ENCODE assay signal across 23 cellular contexts in genomic region chr17:75019146-75019545, GRCh38. TPM values are rescaled to one million over a fixed set of nuclear protein-coding genes. Genes with fewer than 3 reads are reported as not detected.
DNase-seq lines count a peak whose midpoint lies in the region; ATAC-seq, FAIRE-seq and TF ChIP-seq lines count a peak whose summit lies in the region.
"Had no signal": no experiment of that assay in that cellular context is flagged by ENCODE, and none has a peak within 500 bp of the region (broad histone marks: within the 10 kb centered on the region; RNA-seq: fewer than 3 reads in every experiment).

No MANE protein-coding gene starts in this region.

- H3K9me3 Mint-ChIP-seq in activated CD8-positive, alpha-beta T cell treated with anti-CD3 and anti-CD28 coated beads, Interleukin-2, amount 10 ng/mL, durations not matched to agents 7 days and 5 days (ENCODE audit: insufficient read depth) = no peaks in the 10 kb centered on the region
- H3K9me3 Mint-ChIP-seq: CD4-positive, alpha-beta T cell; HFFc6 had no signal

- H3K9me3 ChIP-seq in neuronal stem cell (replicated peaks in 1 of 2; ENCODE audit: control insufficient read depth in 2 of 2, insufficient read depth in 1 of 2, low read depth in 1 of 2, low read length in 2 of 2) (peaks cover 0 to 2% of the 10 kb centered on the region in 2 donors), tibial nerve (no peaks in the 10 kb centered on the region), kidney (ENCODE audit: control insufficient read depth in 1 of 2, low read length in 2 of 2) (no peaks in the 10 kb centered on the region)

- no CpG with 5 or more reads among the region's 5 CpGs for WGBS in neuronal stem cell (ENCODE audit: extremely low coverage in 2 of 2, insufficient read length in 2 of 2, insufficient replicate concordance in 1 of 2), 2 donors
- WGBS in tibial nerve, 2 donors = 34 to 40% methylated on average over 4 to 5 of the region's 5 CpGs

- H2BK5ac ChIP-seq in neuronal stem cell (ENCODE audit: low read length) = no peak overlapping the region

- H3K4me2 ChIP-seq in neuronal stem cell (ENCODE audit: insufficient read depth, low read length, poor library complexity, severe bottlenecking) = no peak overlapping the region

- no peak for DNase-seq in RWPE1 (ENCODE audit: low spot score)
- DNase-seq in caudate nucleus (lab: John Stamatoyannopoulos, UW) = peak in 4 of 61 donors; percentile 8 to 25 (median 18)
- DNase-seq in neuronal stem cell (ENCODE audit: low spot score) = no peak
- DNase-seq in tibial nerve (ENCODE audit: low spot score in 2 of 2) = no peak
- DNase-seq in activated CD8-positive, alpha-beta T cell treated with anti-CD3 and anti-CD28 coated beads, Interleukin-2, amount 10 ng/mL, durations not matched to agents 7 days and 5 days = no peak
- DNase-seq in foreskin keratinocyte = no peak
- DNase-seq in kidney = no peak
- DNase-seq: CD4-positive, alpha-beta T cell; COR-L47; DMS79; H7; HFFc6; KBM-7; MM.1S; NCI-H1092; NCI-H1436; NCI-H187 treated with DMSO at 0.1 percent for 48 hours; NCI-H510A; NCI-H748 treated with DMSO at 0.1 percent for 48 hours had no signal

- H4K8ac ChIP-seq in neuronal stem cell (ENCODE audit: low read depth, low read length) = no peak overlapping the region

- no peak for ATAC-seq in activated CD8-positive, alpha-beta T cell treated with anti-CD3 and anti-CD28 coated beads, Interleukin-2, amount 10 ng/mL, durations not matched to agents 7 days and 5 days
- no peak for ATAC-seq in foreskin keratinocyte
- ATAC-seq: HepG2, Right ventricle myocardium inferior had no signal

- H3K27me3 ChIP-seq in neuronal stem cell (ENCODE audit: control insufficient read depth in 3 of 3, insufficient read depth in 3 of 3, low read depth in 1 of 3, low read length in 3 of 3) = no peaks in the 10 kb centered on the region
- no peaks in the 10 kb centered on the region for H3K27me3 ChIP-seq in tibial nerve
- no peaks in the 10 kb centered on the region for H3K27me3 ChIP-seq in foreskin keratinocyte

- no peak for FAIRE-seq in kidney (lab: Jason Lieb, UNC)
- FAIRE-seq: HepG2, RCC 7860 had no signal

- H2AFZ ChIP-seq in neuronal stem cell (ENCODE audit: low read length) = no peak overlapping the region

- no peak overlapping the region for H3K14ac ChIP-seq in neuronal stem cell (ENCODE audit: low read length)

- POLR2A ChIA-PET in RWPE1 (lab: Yijun Ruan, JAX; ENCODE audit: low non-redundant PET) = interaction anchor here (0.7 kb wide), 1 partner anchor 28 kb away, joined by 3 read pairs; the partner anchor contains the start of gene KCTD2
- POLR2A ChIA-PET in activated CD8-positive, alpha-beta T cell treated with anti-CD3 and anti-CD28 coated beads, Interleukin-2, amount 10 ng/mL, durations not matched to agents 7 days and 5 days (lab: Charles Lee) = interaction anchor here (0.7 kb wide), 2 partner anchors 197 to 1343 kb away, joined by 3 read pairs; no protein-coding TSS in a partner anchor

- TF ChIP-seq CTCF in RWPE1 (conservative IDR thresholded peaks at IDR 0.05; ENCODE audit: low read depth) (no peak), tibial nerve (IDR thresholded peaks at IDR 0.05) (no peak), foreskin keratinocyte (conservative IDR thresholded peaks at IDR 0.05) (no peak), kidney (IDR thresholded peaks at IDR 0.05; ENCODE audit: borderline replicate concordance, extremely low read depth, insufficient read depth) (no peak)

- CTCF ChIA-PET in RWPE1 (lab: Yijun Ruan, JAX) = interaction anchor here (0.9 kb wide), 1 partner anchor 57 kb away, joined by 4 read pairs; no protein-coding TSS in a partner anchor
- CTCF ChIA-PET in activated CD8-positive, alpha-beta T cell treated with anti-CD3 and anti-CD28 coated beads, Interleukin-2, amount 10 ng/mL, durations not matched to agents 7 days and 5 days (lab: Charles Lee) = interaction anchor here (0.9 kb wide), 1 partner anchor 58 kb away, joined by 5 read pairs; no protein-coding TSS in a partner anchor

- no peaks in the 10 kb centered on the region for H3K79me1 ChIP-seq in neuronal stem cell (ENCODE audit: low read depth, low read length)

- peak overlapping the region; percentile 27 for H3K9ac ChIP-seq in neuronal stem cell (ENCODE audit: low read depth, low read length, poor library complexity)
- H3K9ac ChIP-seq in kidney (ENCODE audit: low read length in 2 of 2) = no peak overlapping the region

- H3K4me1 ChIP-seq in neuronal stem cell (ENCODE audit: control insufficient read depth in 2 of 2, insufficient read depth in 1 of 2, low read depth in 1 of 2, low read length in 2 of 2) (no peaks in the 10 kb centered on the region), tibial nerve (peaks cover 0 to 21% (median 0%) of the 10 kb centered on the region in 4 donors), foreskin keratinocyte (no peaks in the 10 kb centered on the region), kidney (ENCODE audit: control insufficient read depth in 1 of 2, insufficient read depth in 1 of 2, low read depth in 1 of 2, low read length in 2 of 2) (no peaks in the 10 kb centered on the region)

- H3K27ac Mint-ChIP-seq in activated CD8-positive, alpha-beta T cell treated with anti-CD3 and anti-CD28 coated beads, Interleukin-2, amount 10 ng/mL, durations not matched to agents 7 days and 5 days = no peak overlapping the region
- H3K27ac Mint-ChIP-seq: CD4-positive, alpha-beta T cell; HFFc6 had no signal

- H2BK12ac ChIP-seq in neuronal stem cell (ENCODE audit: low read length) = no peak overlapping the region

- no peak overlapping the region for H3K4me3 Mint-ChIP-seq in activated CD8-positive, alpha-beta T cell treated with anti-CD3 and anti-CD28 coated beads, Interleukin-2, amount 10 ng/mL, durations not matched to agents 7 days and 5 days
- H3K4me3 Mint-ChIP-seq: CD4-positive, alpha-beta T cell; HFFc6 had no signal

- peaks cover 51% of the 10 kb centered on the region for H3K36me3 Mint-ChIP-seq in activated CD8-positive, alpha-beta T cell treated with anti-CD3 and anti-CD28 coated beads, Interleukin-2, amount 10 ng/mL, durations not matched to agents 7 days and 5 days (ENCODE audit: low read depth)

- H3K27me3 Mint-ChIP-seq in activated CD8-positive, alpha-beta T cell treated with anti-CD3 and anti-CD28 coated beads, Interleukin-2, amount 10 ng/mL, durations not matched to agents 7 days and 5 days (ENCODE audit: low read depth) = no peaks in the 10 kb centered on the region
- H3K27me3 Mint-ChIP-seq: CD4-positive, alpha-beta T cell had no signal

- H2BK15ac ChIP-seq in neuronal stem cell (ENCODE audit: low read length) = no peak overlapping the region

- H3K27ac ChIP-seq in RWPE1 (0 out of 2 replicates have a peak overlapping the region, but pooled peaks have one; percentile 9), caudate nucleus (ENCODE audit: low read depth, low read length) (peak overlapping the region; percentile 77), neuronal stem cell (replicated peaks; ENCODE audit: low read length) (no peak overlapping the region), tibial nerve (peak overlapping the region in 3 of 4 donors; percentile 32 to 70 (median 57)), foreskin keratinocyte (no peak overlapping the region), kidney (ENCODE audit: low read depth in 2 of 2, low read length in 2 of 2) (no peak overlapping the region)
- H3K27ac ChIP-seq: HL-60 had no signal

- TF ChIP-seq EP300 in tibial nerve (IDR thresholded peaks at IDR 0.05) = no peak

- no peak overlapping the region for H2BK120ac ChIP-seq in neuronal stem cell (ENCODE audit: low read depth, low read length)

- no peak overlapping the region for H3K18ac ChIP-seq in neuronal stem cell (ENCODE audit: low read length)

- no peak overlapping the region for H2AK5ac ChIP-seq in neuronal stem cell (ENCODE audit: low read depth, low read length)

- H4K91ac ChIP-seq in neuronal stem cell (ENCODE audit: low read depth, low read length, poor library complexity) = no peak overlapping the region

- H3K36me3 ChIP-seq in neuronal stem cell (replicated peaks in 1 of 2; ENCODE audit: control insufficient read depth in 2 of 2, insufficient read depth in 2 of 2, low read length in 2 of 2) (peaks cover 30 to 58% of the 10 kb centered on the region in 2 donors), tibial nerve (peaks cover 4 to 72% (median 23%) of the 10 kb centered on the region in 3 donors), kidney (ENCODE audit: control insufficient read depth in 1 of 2, insufficient read depth in 2 of 2, low read length in 2 of 2) (peaks cover 11 to 25% of the 10 kb centered on the region in 2 donors)

- H3K23ac ChIP-seq in neuronal stem cell (ENCODE audit: low read depth, low read length, poor library complexity) = no peak overlapping the region

- no peak overlapping the region for H3K4ac ChIP-seq in neuronal stem cell (ENCODE audit: low read length)

- H3K4me3 ChIP-seq in neuronal stem cell (ENCODE audit: low read length in 2 of 2) = no peak overlapping the region
- no peak overlapping the region for H3K4me3 ChIP-seq in tibial nerve
- H3K4me3 ChIP-seq in kidney (ENCODE audit: low read length in 2 of 2) = no peak overlapping the region

- TF ChIP-seq POLR2A in tibial nerve (IDR thresholded peaks at IDR 0.05) = no peak

- intact Hi-C loops in kidney (cut with DNase I) = no loop called here

- H3K4me1 Mint-ChIP-seq in activated CD8-positive, alpha-beta T cell treated with anti-CD3 and anti-CD28 coated beads, Interleukin-2, amount 10 ng/mL, durations not matched to agents 7 days and 5 days (ENCODE audit: low read depth) = peaks cover 3% of the 10 kb centered on the region

RNA-seq across cellular contexts. Expression of gene MRPL58, which starts 6.7 kb away (rescaled TPM):
- 34.0 TPM for polyA plus RNA-seq in neuronal stem cell (2013, experiment 1 of 2)
- 32.1 TPM for polyA plus RNA-seq in neuronal stem cell (2013, experiment 2 of 2)
- 10 to 100 TPM; 32.1 to 51.9 (median 46.0) TPM for total RNA-seq in tibial nerve
- 10 to 100 TPM; 45.1 to 45.8 TPM for total RNA-seq in activated CD8-positive, alpha-beta T cell treated with anti-CD3 and anti-CD28 coated beads, Interleukin-2, amount 10 ng/mL, durations not matched to agents 7 days and 5 days
- 56.2 and 65.9 TPM in 2 replicates for total RNA-seq in foreskin keratinocyte
- 79.6 and 87.4 TPM in 2 replicates for polyA plus RNA-seq in foreskin keratinocyte
- total RNA-seq in kidney = 23.1 TPM
- 84.5 TPM for polyA plus RNA-seq in kidney (ENCODE audit: insufficient read depth, low read depth, low replicate concordance)

RNA-seq across cellular contexts. Expression of gene ATP5PD, which starts 27.6 kb away (rescaled TPM):
- polyA plus RNA-seq in neuronal stem cell (2013, experiment 1 of 2) = 310 TPM
- 301 TPM for polyA plus RNA-seq in neuronal stem cell (2013, experiment 2 of 2)
- 100 to 1,000 TPM; 171 to 241 (median 220) TPM for total RNA-seq in tibial nerve
- 100 to 1,000 TPM; 232 to 238 TPM for total RNA-seq in activated CD8-positive, alpha-beta T cell treated with anti-CD3 and anti-CD28 coated beads, Interleukin-2, amount 10 ng/mL, durations not matched to agents 7 days and 5 days
- total RNA-seq in foreskin keratinocyte = 318 and 323 TPM in 2 replicates
- polyA plus RNA-seq in foreskin keratinocyte = 425 and 434 TPM in 2 replicates
- 261 TPM for total RNA-seq in kidney
- 916 TPM for polyA plus RNA-seq in kidney (ENCODE audit: insufficient read depth, low read depth, low replicate concordance)

RNA-seq across cellular contexts. Expression of gene KCTD2, which starts 27.9 kb away (rescaled TPM):
- polyA plus RNA-seq in neuronal stem cell (2013, experiment 1 of 2) = 24.7 TPM
- polyA plus RNA-seq in neuronal stem cell (2013, experiment 2 of 2) = 24.7 TPM
- total RNA-seq in tibial nerve (10 to 100 TPM; 24.9 to 33.5 (median 32.6) TPM), foreskin keratinocyte (11.6 and 12.7 TPM in 2 replicates), kidney (30.2 TPM)
- 10 to 100 TPM; 15.6 to 19.4 TPM for total RNA-seq in activated CD8-positive, alpha-beta T cell treated with anti-CD3 and anti-CD28 coated beads, Interleukin-2, amount 10 ng/mL, durations not matched to agents 7 days and 5 days
- polyA plus RNA-seq in foreskin keratinocyte (7.3 and 7.7 TPM in 2 replicates), kidney (ENCODE audit: insufficient read depth, low read depth, low replicate concordance) (26.0 TPM)

RNA-seq across cellular contexts. Expression of gene CDR2L, which starts 31.7 kb away (rescaled TPM):
- polyA plus RNA-seq in neuronal stem cell (2013, experiment 1 of 2) = 12.6 TPM
- 12.5 TPM for polyA plus RNA-seq in neuronal stem cell (2013, experiment 2 of 2)
- total RNA-seq in tibial nerve = 10 to 100 TPM; 10.7 to 19.2 (median 13.9) TPM
- total RNA-seq in activated CD8-positive, alpha-beta T cell treated with anti-CD3 and anti-CD28 coated beads, Interleukin-2, amount 10 ng/mL, durations not matched to agents 7 days and 5 days = under 1 TPM; 0.13 to 0.18 TPM
- 9.7 and 10.1 TPM in 2 replicates for total RNA-seq in foreskin keratinocyte
- 8.2 and 8.6 TPM in 2 replicates for polyA plus RNA-seq in foreskin keratinocyte
- 29.3 TPM for total RNA-seq in kidney
- polyA plus RNA-seq in kidney (ENCODE audit: insufficient read depth, low read depth, low replicate concordance) = 12.5 TPM

RNA-seq across cellular contexts. Expression of gene HID1, which starts 46.6 kb away (rescaled TPM):
- 8.1 TPM for polyA plus RNA-seq in neuronal stem cell (2013, experiment 1 of 2)
- 7.5 TPM for polyA plus RNA-seq in neuronal stem cell (2013, experiment 2 of 2)
- total RNA-seq in tibial nerve (10 to 100 TPM in 1 of 4 donors, 1 to 10 TPM in 3; 5.7 to 11.6 (median 8.9) TPM), foreskin keratinocyte (0.07 and 0.10 TPM in 2 replicates), kidney (32.6 TPM)
- total RNA-seq in activated CD8-positive, alpha-beta T cell treated with anti-CD3 and anti-CD28 coated beads, Interleukin-2, amount 10 ng/mL, durations not matched to agents 7 days and 5 days = under 1 TPM; 0.18 to 0.55 TPM
- polyA plus RNA-seq in foreskin keratinocyte (0.15 TPM in 1 of 2 replicates, not detected in the other), kidney (ENCODE audit: insufficient read depth, low read depth, low replicate concordance) (13.6 TPM)

Comparison
In these comparisons a context has a peak if more than half of its experiments do, and no peak if none do; other contexts are left out.
1. H3K27ac ChIP-seq: peak in RWPE1 (single experiment), caudate nucleus (single experiment) and tibial nerve (3 of 4); none in neuronal stem cell (single experiment), foreskin keratinocyte (single experiment) and kidney (0 of 2).